ENCODE assay signal across 17 cellular contexts in genomic region chr21:33278736-33279135, GRCh38.
"Had no signal": no experiment of that assay in that cellular context is flagged by ENCODE, and none has a peak within 500 bp of the region (broad histone marks: within the 10 kb centered on the region; RNA-seq: fewer than 3 reads in every experiment).

No MANE protein-coding gene starts in this region.

- ATAC-seq: activated CD8-positive, alpha-beta memory T cell treated with anti-CD3 and anti-CD28 coated beads, Interleukin-2, amount 10 ng/mL, durations not matched to agents 7 days and 5 days; natural killer cell; sciatic nerve; stimulated activated memory B cell treated with anti-CD40 and anti-IgM and Interleukin-4, amounts not matched to agents 10 μg/mL and 1 μg/mL and 100 μg/mL, for 72 hours had no signal

- H3K4me3 Mint-ChIP-seq: activated B cell treated with CpG ODN at 0.5 μM for 24 hours; activated CD4-positive, alpha-beta memory T cell treated with anti-CD3 and anti-CD28 coated beads for 36 hours; activated CD8-positive, alpha-beta memory T cell treated with anti-CD3 and anti-CD28 coated beads, Interleukin-2, amount 10 ng/mL, durations not matched to agents 7 days and 5 days; natural killer cell; stimulated activated memory B cell treated with anti-CD40 and anti-IgM and Interleukin-4, amounts not matched to agents 10 μg/mL and 1 μg/mL and 100 μg/mL, for 72 hours; T-helper 2 cell treated with Interferon-gamma antibody and Interleukin-4, amounts not matched to agents 5 μg/mL and 100 μg/mL, for 36 hours had no signal

- H3K4me1 Mint-ChIP-seq: activated CD8-positive, alpha-beta memory T cell treated with anti-CD3 and anti-CD28 coated beads, Interleukin-2, amount 10 ng/mL, durations not matched to agents 7 days and 5 days; stimulated activated memory B cell treated with anti-CD40 and anti-IgM and Interleukin-4, amounts not matched to agents 10 μg/mL and 1 μg/mL and 100 μg/mL, for 72 hours had no signal

- H3K27me3 Mint-ChIP-seq: activated B cell treated with CpG ODN at 0.5 μM for 24 hours; activated CD4-positive, alpha-beta memory T cell treated with anti-CD3 and anti-CD28 coated beads for 36 hours; activated CD8-positive, alpha-beta memory T cell treated with anti-CD3 and anti-CD28 coated beads, Interleukin-2, amount 10 ng/mL, durations not matched to agents 7 days and 5 days; stimulated activated memory B cell treated with anti-CD40 and anti-IgM and Interleukin-4, amounts not matched to agents 10 μg/mL and 1 μg/mL and 100 μg/mL, for 72 hours had no signal

- H3K4me1 ChIP-seq: breast epithelium, testis, upper lobe of left lung had no signal

- H3K27me3 ChIP-seq: breast epithelium, testis, upper lobe of left lung had no signal

- H3K4me3 ChIP-seq: breast epithelium, testis, upper lobe of left lung had no signal

- H3K27ac Mint-ChIP-seq: activated B cell treated with CpG ODN at 0.5 μM for 24 hours; activated CD4-positive, alpha-beta memory T cell treated with anti-CD3 and anti-CD28 coated beads for 36 hours; activated CD8-positive, alpha-beta memory T cell treated with anti-CD3 and anti-CD28 coated beads, Interleukin-2, amount 10 ng/mL, durations not matched to agents 7 days and 5 days; stimulated activated memory B cell treated with anti-CD40 and anti-IgM and Interleukin-4, amounts not matched to agents 10 μg/mL and 1 μg/mL and 100 μg/mL, for 72 hours; T-helper 2 cell treated with Interferon-gamma antibody and Interleukin-4, amounts not matched to agents 5 μg/mL and 100 μg/mL, for 36 hours had no signal

- DNase-seq: activated B cell treated with CpG ODN at 0.5 μM for 24 hours; activated CD4-positive, alpha-beta memory T cell treated with anti-CD3 and anti-CD28 coated beads for 36 hours; activated CD4-positive, alpha-beta T cell treated with anti-CD3 and anti-CD28 coated beads for 4 hours; activated CD8-positive, alpha-beta memory T cell treated with anti-CD3 and anti-CD28 coated beads, Interleukin-2, amount 10 ng/mL, durations not matched to agents 7 days and 5 days; activated naive CD4-positive, alpha-beta T cell treated with Interleukin-2 at 50 U/mL for 16 hours; aorta; cerebellar nuclear complex; effector CD4-positive, alpha-beta T cell; mesenchymal stem cell; natural killer cell; stimulated activated CD4-positive, alpha-beta T cell treated with anti-CD3 and anti-CD28 coated beads, Interleukin-4, amount 100 ng/mL, for 4 hours; testis; upper lobe of left lung had no signal

- H3K9me3 Mint-ChIP-seq: activated B cell treated with CpG ODN at 0.5 μM for 24 hours; stimulated activated memory B cell treated with anti-CD40 and anti-IgM and Interleukin-4, amounts not matched to agents 10 μg/mL and 1 μg/mL and 100 μg/mL, for 72 hours had no signal

- H3K27ac ChIP-seq: breast epithelium, testis, upper lobe of left lung had no signal

- H3K9me3 ChIP-seq: breast epithelium, testis had no signal
